In genomic region chr18:31977270-31977872, GRCh38 we compare ENCODE assay signal across 8 cellular contexts. TPM values are rescaled to one million over a fixed set of nuclear protein-coding genes. Genes with fewer than 3 reads are reported as not detected.
DNase-seq lines count a peak whose midpoint lies in the region; ATAC-seq and TF ChIP-seq lines count a peak whose summit lies in the region.

No MANE protein-coding gene starts in this region.

- H3F3A ChIP-seq in smooth muscle cell (ENCODE audit: low read depth): no peaks in the 10 kb centered on the region

- H4K20me1 ChIP-seq in hepatocyte (ENCODE audit: insufficient read depth, poor library complexity, severe bottlenecking): no peaks in the 10 kb centered on the region
- H4K20me1 ChIP-seq in smooth muscle cell (ENCODE audit: low read depth): no peaks in the 10 kb centered on the region

- no peak overlapping the region for H2AFZ ChIP-seq in hepatocyte
- peak overlapping the region; percentile 84 for H2AFZ ChIP-seq in smooth muscle cell (ENCODE audit: low read depth)

- H3K79me2 ChIP-seq in hepatocyte: no peaks in the 10 kb centered on the region
- no peaks in the 10 kb centered on the region for H3K79me2 ChIP-seq in smooth muscle cell (ENCODE audit: low read depth)

- ATAC-seq in activated CD4-positive, CD25-positive, alpha-beta regulatory T cell treated with anti-CD3 and anti-CD28 coated beads, Interleukin-2, amount 50 U/mL, for 24 hours: no peak
- no peak for ATAC-seq in GM19035 (IDR thresholded peaks at IDR 0.05; ENCODE audit: unreplicated experiment)

- no peak overlapping the region for H3K4me3 ChIP-seq in AG04450 (ENCODE audit: low read depth, low read length)
- no peak overlapping the region for H3K4me3 ChIP-seq in GM06990 (replicated peaks; ENCODE audit: low read depth, low read length)
- H3K4me3 ChIP-seq in adrenal gland: no peak overlapping the region
- H3K4me3 ChIP-seq in hepatocyte: no peak overlapping the region
- H3K4me3 ChIP-seq in smooth muscle cell: peak overlapping the region; percentile 38

- no peaks in the 10 kb centered on the region for H3K27me3 ChIP-seq in AG04450 (ENCODE audit: control insufficient read depth, insufficient read depth, low read length)
- no peaks in the 10 kb centered on the region for H3K27me3 ChIP-seq in GM06990 (replicated peaks; ENCODE audit: control insufficient read depth, insufficient read depth, low read length)
- no peaks in the 10 kb centered on the region for H3K27me3 ChIP-seq in adrenal gland
- H3K27me3 ChIP-seq in hepatocyte: no peaks in the 10 kb centered on the region
- H3K27me3 ChIP-seq in smooth muscle cell (ENCODE audit: low read depth): peaks cover 3% of the 10 kb centered on the region

- WGBS in adrenal gland, 4 donors: 61 to 66% (median 65%) methylated on average over 9 of the region's 9 CpGs
- WGBS in hepatocyte (ENCODE audit: low lambda C conversion rate, missing lambda C conversion rate): 28% methylated on average over 9 of the region's 9 CpGs
- WGBS in smooth muscle cell (ENCODE audit: low lambda C conversion rate): 26% methylated on average over 9 of the region's 9 CpGs

- peak; percentile 81 for TF ChIP-seq CTCF in AG04450 (IDR thresholded peaks at IDR 0.05; ENCODE audit: low read depth, low read length)
- TF ChIP-seq CTCF in GM06990 (IDR thresholded peaks at IDR 0.05; ENCODE audit: insufficient read depth, low read length, poor library complexity, severe bottlenecking): peak; percentile 47
- peak; percentile 48 to 73 (median 70) for TF ChIP-seq CTCF in adrenal gland (IDR thresholded peaks at IDR 0.05)
- TF ChIP-seq CTCF in hepatocyte (IDR thresholded peaks at IDR 0.05; ENCODE audit: poor library complexity): peak; percentile 78
- TF ChIP-seq CTCF in smooth muscle cell (IDR thresholded peaks at IDR 0.05; ENCODE audit: borderline replicate concordance, insufficient read depth, poor library complexity, severe bottlenecking): peak; percentile 78

- peaks cover 12% of the 10 kb centered on the region for H3K9me3 ChIP-seq in AG04450 (ENCODE audit: control insufficient read depth, insufficient read depth, low read length)
- H3K9me3 ChIP-seq in adrenal gland (replicated peaks in 1 of 3): no peaks in the 10 kb centered on the region
- H3K9me3 ChIP-seq in hepatocyte (ENCODE audit: low read depth): no peaks in the 10 kb centered on the region
- H3K9me3 ChIP-seq in smooth muscle cell (replicated peaks; ENCODE audit: low read depth): no peaks in the 10 kb centered on the region

- H3K4me1 ChIP-seq in adrenal gland (replicated peaks in 1 of 2) (no peaks in the 10 kb centered on the region), hepatocyte (ENCODE audit: insufficient read depth) (no peaks in the 10 kb centered on the region), smooth muscle cell (ENCODE audit: low read depth) (no peaks in the 10 kb centered on the region)

- TF ChIP-seq POLR2A in adrenal gland (IDR thresholded peaks at IDR 0.05): no peak

- POLR2A ChIA-PET in AG04450 (lab: Yijun Ruan, JAX): interaction anchor here (0.9 kb wide), 1 partner anchor 34 kb away, joined by 3 read pairs; the partner anchor contains the start of gene TRAPPC8

- CTCF ChIA-PET in AG04450 (lab: Charles Lee): interaction anchor here (0.5 to 3.3 kb wide), 29 partner anchors 8 to 500 kb away, joined by 3 to 23 read pairs (median 4); partner anchors contain the start of gene RNF125

- no peak overlapping the region for H3K9ac ChIP-seq in smooth muscle cell (ENCODE audit: low read depth)

- H3K9me2 ChIP-seq in hepatocyte (replicated peaks; ENCODE audit: insufficient read depth): no peaks in the 10 kb centered on the region

- DNase-seq in AG04450 (ENCODE audit: low read depth, low spot score): peak; percentile 27
- no peak for DNase-seq in GM06990 (ENCODE audit: extremely low read depth, insufficient read length)
- peak; percentile 5 for DNase-seq in NCI-H526 treated with DMSO at 0.1 percent for 48 hours (lab: John Stamatoyannopoulos, UW)
- peak; percentile 32 to 69 (median 45) for DNase-seq in adrenal gland
- peak; percentile 78 for DNase-seq in hepatocyte (ENCODE audit: low spot score)
- no peak for DNase-seq in smooth muscle cell (lab: John Stamatoyannopoulos, UW; ENCODE audit: unreplicated experiment)

- no peaks in the 10 kb centered on the region for H3K36me3 ChIP-seq in GM06990 (ENCODE audit: control insufficient read depth, insufficient read depth, low read length)
- no peaks in the 10 kb centered on the region for H3K36me3 ChIP-seq in adrenal gland (replicated peaks in 1 of 2)
- no peaks in the 10 kb centered on the region for H3K36me3 ChIP-seq in hepatocyte (replicated peaks; ENCODE audit: insufficient read depth, low read depth)
- H3K36me3 ChIP-seq in smooth muscle cell (ENCODE audit: low read depth): no peaks in the 10 kb centered on the region

- no peak overlapping the region for H3K27ac ChIP-seq in AG04450 (ENCODE audit: low read depth, low read length)
- no peak overlapping the region for H3K27ac ChIP-seq in adrenal gland
- no peak overlapping the region for H3K27ac ChIP-seq in hepatocyte
- no peak overlapping the region for H3K27ac ChIP-seq in smooth muscle cell (ENCODE audit: low read depth)

- H3K4me2 ChIP-seq in hepatocyte (peak overlapping the region; percentile 55), smooth muscle cell (peak overlapping the region; percentile 83)

- intact Hi-C loops in adrenal gland (cut with DNase I): loop anchor here in 1 of 2 donors (10.0 kb wide), 1 partner anchor 233 kb away; no protein-coding TSS in a partner anchor

RNA-seq across cellular contexts. Expression of gene TRAPPC8, which starts 34.4 kb away (rescaled TPM):
- polyA plus RNA-seq in AG04450 (2011; rRNA removed) (52.3 and 57.6 TPM in 2 replicates), adrenal gland (10 to 100 TPM; 12.8 to 40.0 (median 13.1) TPM), hepatocyte (12.0 and 12.6 TPM in 2 replicates), smooth muscle cell (4.8 and 9.1 TPM in 2 replicates)
- polyA minus RNA-seq in AG04450 (2011; rRNA and poly(A)+ RNA removed): 53.5 and 83.8 TPM in 2 replicates
- total RNA-seq in adrenal gland (10 to 100 TPM; 24.6 to 69.6 (median 44.6) TPM), hepatocyte (39.4 and 68.7 TPM in 2 replicates), smooth muscle cell (32.0 and 35.6 TPM in 2 replicates)

RNA-seq across cellular contexts. Expression of gene RNF125, which starts 41.3 kb away (rescaled TPM):
- polyA plus RNA-seq in AG04450 (2011; rRNA removed) (0.37 and 0.41 TPM in 2 replicates), adrenal gland (1 to 10 TPM in 2 of 3 donors, under 1 TPM in 1; 0.80 to 2.5 (median 1.8) TPM), hepatocyte (0.64 and 0.88 TPM in 2 replicates), smooth muscle cell (not detected in 2 replicates)
- polyA minus RNA-seq in AG04450 (2011; rRNA and poly(A)+ RNA removed): 0.09 and 0.56 TPM in 2 replicates
- total RNA-seq in adrenal gland (1 to 10 TPM; 1.2 to 7.9 (median 2.5) TPM), hepatocyte (1.1 and 2.1 TPM in 2 replicates), smooth muscle cell (0.04 and 0.09 TPM in 2 replicates)

Comparison
In these comparisons a context has a peak if more than half of its experiments do, and no peak if none do; other contexts are left out.
1. DNase-seq: peak in AG04450 (single experiment), NCI-H526 treated with DMSO at 0.1 percent for 48 hours (single experiment), adrenal gland (7 of 7) and hepatocyte (single experiment); none in GM06990 (single experiment) and smooth muscle cell (single experiment).
2. Peak in every context shown above with its lines, with median percentiles within 50 percentile points of each other: CTCF ChIP-seq.